In genomic region chr15:94535298-94536048, GRCh38 we compare ENCODE assay signal across 20 cellular contexts.
DNase-seq lines count a peak whose midpoint lies in the region; ATAC-seq, FAIRE-seq and TF ChIP-seq lines count a peak whose summit lies in the region.
"Had no signal": no experiment of that assay in that cellular context is flagged by ENCODE, and none has a peak within 500 bp of the region (broad histone marks: within the 10 kb centered on the region; RNA-seq: fewer than 3 reads in every experiment).

No MANE protein-coding gene starts in this region.

- H3K56ac ChIP-seq in IMR-90 (ENCODE audit: extremely low read depth, insufficient read depth, low read length) = no peak overlapping the region

- no peak overlapping the region for H3K18ac ChIP-seq in IMR-90 (ENCODE audit: low read depth, low read length)

- CTCF ChIA-PET in A549 (lab: Yijun Ruan, JAX) (no interaction called here), IMR-90 (lab: Yijun Ruan, JAX) (no interaction called here), WTC11 (lab: Charles Lee) (no interaction called here)

- no peaks in the 10 kb centered on the region for H4K20me1 ChIP-seq in IMR-90 (ENCODE audit: insufficient read depth, low read length)

- DNase-seq in A549 (ENCODE audit: low read depth in 1 of 2, low spot score in 1 of 2) (no peak), IMR-90 (no peak), NCI-H446 treated with DMSO at 0.1 percent for 48 hours (lab: John Stamatoyannopoulos, UW) (peak; percentile 5), WTC11 (ENCODE audit: low spot score) (no peak), NOMO-1 (lab: John Stamatoyannopoulos, UW; ENCODE audit: unreplicated experiment in 2 of 2) (no peak), DMS79 treated with DMSO at 0.1 percent for 48 hours (lab: John Stamatoyannopoulos, UW) (no peak), H4 (ENCODE audit: low spot score) (no peak), mucosa of gallbladder (ENCODE audit: low spot score) (no peak)
- DNase-seq: BE2C; CD8-positive, alpha-beta T cell; COR-L47; DMS153; DND-41; GDM1; GOT3; HFFc6 had no signal

- H3K27me3 ChIP-seq in IMR-90 (ENCODE audit: control insufficient read depth, insufficient read depth, low read length) = no peaks in the 10 kb centered on the region
- H3K27me3 ChIP-seq: BE2C had no signal

- peaks cover 60% of the 10 kb centered on the region for H3K4me1 Mint-ChIP-seq in WTC11
- H3K4me1 Mint-ChIP-seq: CD14-positive monocyte had no signal

- no peaks in the 10 kb centered on the region for H3K36me3 ChIP-seq in IMR-90 (ENCODE audit: control insufficient read depth, insufficient read depth, low read length)
- H3K36me3 ChIP-seq: BE2C, HAP-1 had no signal

- H3K9me3 ChIP-seq in A549 (no peaks in the 10 kb centered on the region; the same call in 2 of the 3 replicates), IMR-90 (ENCODE audit: control insufficient read depth, insufficient read depth, low read length) (no peaks in the 10 kb centered on the region)
- H3K9me3 ChIP-seq: BE2C, HAP-1 had no signal

- H2BK15ac ChIP-seq in IMR-90 (ENCODE audit: low read depth, low read length) = no peak overlapping the region

- no peak overlapping the region for H3K4me2 ChIP-seq in A549
- H3K4me2 ChIP-seq in IMR-90 (ENCODE audit: low read depth, low read length) = no peak overlapping the region

- TF ChIP-seq EP300 in A549 (IDR thresholded peaks at IDR 0.05) = no peak

- no peak overlapping the region for H3K4ac ChIP-seq in IMR-90 (ENCODE audit: low read depth, low read length)

- H3K27ac ChIP-seq in A549 = no peak overlapping the region
- no peak overlapping the region for H3K27ac ChIP-seq in IMR-90 (ENCODE audit: insufficient read depth, low read length)

- no peak overlapping the region for H3K23ac ChIP-seq in IMR-90 (ENCODE audit: low read depth, low read length)

- H3K27me3 Mint-ChIP-seq in WTC11 (ENCODE audit: low read depth) = no peaks in the 10 kb centered on the region

- H2AK5ac ChIP-seq in IMR-90 (ENCODE audit: low read depth, low read length) = no peak overlapping the region

- intact Hi-C loops in IMR-90 (cut with micrococcal nuclease) = no loop called here

- ATAC-seq in A549 (no peak), IMR-90 (ENCODE audit: low read depth) (no peak), WTC11 (peak; percentile 54)
- ATAC-seq: CD8-positive, alpha-beta T cell had no signal

- H3K4me1 ChIP-seq in A549 (no peaks in the 10 kb centered on the region), IMR-90 (ENCODE audit: control insufficient read depth, insufficient read depth, low read length) (no peaks in the 10 kb centered on the region)
- H3K4me1 ChIP-seq: BE2C, HAP-1 had no signal

- no peak overlapping the region for H3K27ac Mint-ChIP-seq in WTC11
- H3K27ac Mint-ChIP-seq: CD14-positive monocyte; CD8-positive, alpha-beta T cell; HFFc6 had no signal

- no peak for FAIRE-seq in A549 (lab: Jason Lieb, UNC)
- FAIRE-seq: D721Med, GM12892 had no signal

- no peak overlapping the region for H4K5ac ChIP-seq in IMR-90 (ENCODE audit: low read depth, low read length)

- H3K9ac ChIP-seq in IMR-90 (ENCODE audit: low read depth, low read length) = no peak overlapping the region

- 3% methylated on average over 2 of the region's 2 CpGs for WGBS in A549 (ENCODE audit: missing lambda C conversion rate)
- 43% methylated on average over 1 of the region's 2 CpGs; no CpG with 5 or more reads in 1 of the 2 experiments for WGBS in IMR-90 (ENCODE audit: extremely low coverage in 2 of 2, insufficient read length in 1 of 2), 2 experiments

- POLR2A ChIA-PET in A549 (lab: Yijun Ruan, JAX) = no interaction called here
- POLR2A ChIA-PET in IMR-90 (lab: Charles Lee; ENCODE audit: unreplicated experiment) = no interaction called here
- POLR2A ChIA-PET in WTC11 (lab: Charles Lee) = no interaction called here

- in situ Hi-C loops in IMR-90 (cut with MboI; ENCODE audit: low sequenced_read_pairs) = no loop called here

- H3K4me3 ChIP-seq in A549 (no peak overlapping the region), IMR-90 (ENCODE audit: insufficient read depth, low read depth, low read length) (no peak overlapping the region)
- H3K4me3 ChIP-seq: HAP-1 had no signal

- no peaks in the 10 kb centered on the region for H3K36me3 Mint-ChIP-seq in WTC11
- H3K36me3 Mint-ChIP-seq: CD14-positive monocyte; CD8-positive, alpha-beta T cell had no signal

- no peak overlapping the region for H2AK9ac ChIP-seq in IMR-90 (replicated peaks; ENCODE audit: low read depth, low read length, poor library complexity)

- no peak overlapping the region for H4K91ac ChIP-seq in IMR-90 (ENCODE audit: insufficient read depth, low read depth, low read length)

- no peak overlapping the region for H2AFZ ChIP-seq in IMR-90 (replicated peaks; ENCODE audit: low read length, poor library complexity)

- peaks cover 7% of the 10 kb centered on the region for H3K9me3 Mint-ChIP-seq in WTC11
- H3K9me3 Mint-ChIP-seq: CD14-positive monocyte; CD8-positive, alpha-beta T cell had no signal

- H2BK20ac ChIP-seq in IMR-90 (ENCODE audit: low read depth, low read length) = no peak overlapping the region

- no peaks in the 10 kb centered on the region for H3K79me1 ChIP-seq in IMR-90 (ENCODE audit: low read depth in 1 of 2, low read length in 2 of 2)

- no peak overlapping the region for H2BK120ac ChIP-seq in IMR-90 (ENCODE audit: low read depth, low read length)

- H3K4me3 Mint-ChIP-seq in WTC11 = no peak overlapping the region
- H3K4me3 Mint-ChIP-seq: CD14-positive monocyte; CD8-positive, alpha-beta T cell; HFFc6 had no signal

- dilution Hi-C loops in IMR-90 (cut with HindIII; ENCODE audit: low sequenced_read_pairs, unreplicated experiment) = no loop called here

- H2BK5ac ChIP-seq in IMR-90 (ENCODE audit: low read depth, low read length, poor library complexity, severe bottlenecking) = no peak overlapping the region

- TF ChIP-seq POLR2A in A549 (IDR thresholded peaks at IDR 0.05; ENCODE audit: low read length) = no peak
- TF ChIP-seq POLR2A in IMR-90 (IDR thresholded peaks at IDR 0.05; ENCODE audit: low read depth, low read length) = no peak

- no peaks in the 10 kb centered on the region for H3K9me1 ChIP-seq in IMR-90 (ENCODE audit: insufficient read depth, low read length)

- TF ChIP-seq CTCF in A549 (IDR thresholded peaks at IDR 0.05) (no peak), IMR-90 (conservative IDR thresholded peaks at IDR 0.05; ENCODE audit: low read depth, low read length) (no peak), WTC11 (IDR thresholded peaks at IDR 0.05) (no peak)

- H3K14ac ChIP-seq in IMR-90 (replicated peaks; ENCODE audit: low read depth, low read length) = no peak overlapping the region

- H4K8ac ChIP-seq in IMR-90 (ENCODE audit: low read depth in 2 of 2, low read length in 2 of 2) = no peak overlapping the region

- no TSS peak for BruUV-seq in IMR-90 (replicated peaks; lab: Mats Ljungman, UMichigan)

- TF ChIP-seq RAD21 in A549 (conservative IDR thresholded peaks at IDR 0.05 in 1 of 2, IDR thresholded peaks at IDR 0.05 in 1 of 2) (no peak), IMR-90 (IDR thresholded peaks at IDR 0.05; ENCODE audit: low read length) (no peak)

TF ChIP-seq in A549, 52 proteins besides CTCF, POLR2A, EP300 and RAD21:
- TF ChIP-seq NFE2L2 (conservative IDR thresholded peaks at IDR 0.05; ENCODE audit: low read length) = peak; percentile 87
- no peak for TF ChIP-seq CBX8 (IDR thresholded peaks at IDR 0.05)
- peak; percentile 64 for TF ChIP-seq MAFK (IDR thresholded peaks at IDR 0.05; ENCODE audit: partially characterized antibody)
- TF ChIP-seq RNF2 (IDR thresholded peaks at IDR 0.05; ENCODE audit: borderline replicate concordance, low read depth) = no peak

TF ChIP-seq in IMR-90, 13 proteins besides CTCF, POLR2A, EP300 and RAD21:
- TF ChIP-seq USF2 (IDR thresholded peaks at IDR 0.05; ENCODE audit: low read depth, low read length) = no peak
- no peak for TF ChIP-seq SMC3 (IDR thresholded peaks at IDR 0.05; ENCODE audit: low read depth, low read length)
- peak; percentile 46; the same call in 1 of the 2 replicates for TF ChIP-seq NFE2L2 (IDR thresholded peaks at IDR 0.05; ENCODE audit: low read depth, low read length)
- TF ChIP-seq FOS (IDR thresholded peaks at IDR 0.05; ENCODE audit: low read depth, low read length) = no peak
- no peak for TF ChIP-seq RFX5 (IDR thresholded peaks at IDR 0.05; ENCODE audit: low read depth, low read length)
- TF ChIP-seq BHLHE40 (IDR thresholded peaks at IDR 0.05; ENCODE audit: low read depth, low read length) = no peak
- TF ChIP-seq MXI1 (IDR thresholded peaks at IDR 0.05; ENCODE audit: borderline replicate concordance, low read depth, low read length) = no peak

TF ChIP-seq in WTC11, 78 proteins besides CTCF, POLR2A, EP300 and RAD21 (continues in another document):
- TF ChIP-seq E2F1 (CRISPR knock-in tag; IDR thresholded peaks at IDR 0.05) (no peak), IRF2 (CRISPR knock-in tag; IDR thresholded peaks at IDR 0.05; ENCODE audit: borderline replicate concordance, low read depth) (no peak), ZBTB21 (CRISPR knock-in tag; IDR thresholded peaks at IDR 0.05; ENCODE audit: borderline replicate concordance) (no peak), HMGA2 (CRISPR knock-in tag; IDR thresholded peaks at IDR 0.05) (no peak), TEAD4 (CRISPR knock-in tag; IDR thresholded peaks at IDR 0.05) (no peak), ATF1 (CRISPR knock-in tag; IDR thresholded peaks at IDR 0.05) (no peak), CBFB (CRISPR knock-in tag; IDR thresholded peaks at IDR 0.05; ENCODE audit: low read depth) (no peak)
